1 cellular context compared by ENCODE assay signal in the genomic region with DNA sequence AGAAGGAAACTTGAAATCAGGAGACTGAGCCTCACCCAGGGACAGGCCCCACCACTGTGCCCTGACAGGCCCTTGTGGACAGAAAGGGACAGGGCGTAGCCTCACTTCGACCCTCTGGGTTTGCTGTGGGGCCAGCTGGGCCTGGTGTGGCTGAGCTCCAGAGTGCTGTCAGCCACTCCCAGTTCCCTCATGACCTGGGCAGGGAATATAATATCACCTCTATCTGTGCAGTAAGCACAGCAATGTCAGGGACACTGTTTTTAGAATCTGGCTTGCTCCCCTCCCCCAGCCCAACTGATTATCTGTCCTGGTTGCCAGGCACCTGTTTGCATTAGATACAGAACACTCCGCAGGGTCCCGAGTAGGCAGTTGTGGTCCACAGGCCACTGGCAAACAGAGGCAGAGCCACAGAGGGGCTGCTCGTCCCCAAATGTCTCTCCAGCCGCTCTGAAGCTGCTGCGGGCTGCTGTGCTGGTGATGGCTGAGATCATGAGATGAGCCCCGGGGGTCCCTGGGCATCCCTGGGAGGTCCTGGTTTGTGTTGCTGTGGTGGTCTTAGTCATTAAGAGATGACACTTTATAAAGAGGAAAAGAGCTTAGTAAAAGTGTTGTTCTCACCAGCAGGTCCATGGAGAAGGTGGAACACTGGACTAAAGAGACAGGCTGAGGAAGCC.
TF ChIP-seq lines count a peak whose summit lies in the region.

No MANE protein-coding gene starts in this region.

TF ChIP-seq in GM23338, 12 proteins besides CTCF, POLR2A, EP300 and RAD21 (continued from another document):
- TF ChIP-seq, protein P1, sequence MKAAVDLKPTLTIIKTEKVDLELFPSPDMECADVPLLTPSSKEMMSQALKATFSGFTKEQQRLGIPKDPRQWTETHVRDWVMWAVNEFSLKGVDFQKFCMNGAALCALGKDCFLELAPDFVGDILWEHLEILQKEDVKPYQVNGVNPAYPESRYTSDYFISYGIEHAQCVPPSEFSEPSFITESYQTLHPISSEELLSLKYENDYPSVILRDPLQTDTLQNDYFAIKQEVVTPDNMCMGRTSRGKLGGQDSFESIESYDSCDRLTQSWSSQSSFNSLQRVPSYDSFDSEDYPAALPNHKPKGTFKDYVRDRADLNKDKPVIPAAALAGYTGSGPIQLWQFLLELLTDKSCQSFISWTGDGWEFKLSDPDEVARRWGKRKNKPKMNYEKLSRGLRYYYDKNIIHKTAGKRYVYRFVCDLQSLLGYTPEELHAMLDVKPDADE (IDR thresholded peaks at IDR 0.05), result no peak
- TF ChIP-seq JUNB (IDR thresholded peaks at IDR 0.05; ENCODE audit: unreplicated experiment), result no peak
- no peak for TF ChIP-seq POLR2AphosphoS5 (IDR thresholded peaks at IDR 0.05; ENCODE audit: low read depth)
- TF ChIP-seq, protein P2, sequence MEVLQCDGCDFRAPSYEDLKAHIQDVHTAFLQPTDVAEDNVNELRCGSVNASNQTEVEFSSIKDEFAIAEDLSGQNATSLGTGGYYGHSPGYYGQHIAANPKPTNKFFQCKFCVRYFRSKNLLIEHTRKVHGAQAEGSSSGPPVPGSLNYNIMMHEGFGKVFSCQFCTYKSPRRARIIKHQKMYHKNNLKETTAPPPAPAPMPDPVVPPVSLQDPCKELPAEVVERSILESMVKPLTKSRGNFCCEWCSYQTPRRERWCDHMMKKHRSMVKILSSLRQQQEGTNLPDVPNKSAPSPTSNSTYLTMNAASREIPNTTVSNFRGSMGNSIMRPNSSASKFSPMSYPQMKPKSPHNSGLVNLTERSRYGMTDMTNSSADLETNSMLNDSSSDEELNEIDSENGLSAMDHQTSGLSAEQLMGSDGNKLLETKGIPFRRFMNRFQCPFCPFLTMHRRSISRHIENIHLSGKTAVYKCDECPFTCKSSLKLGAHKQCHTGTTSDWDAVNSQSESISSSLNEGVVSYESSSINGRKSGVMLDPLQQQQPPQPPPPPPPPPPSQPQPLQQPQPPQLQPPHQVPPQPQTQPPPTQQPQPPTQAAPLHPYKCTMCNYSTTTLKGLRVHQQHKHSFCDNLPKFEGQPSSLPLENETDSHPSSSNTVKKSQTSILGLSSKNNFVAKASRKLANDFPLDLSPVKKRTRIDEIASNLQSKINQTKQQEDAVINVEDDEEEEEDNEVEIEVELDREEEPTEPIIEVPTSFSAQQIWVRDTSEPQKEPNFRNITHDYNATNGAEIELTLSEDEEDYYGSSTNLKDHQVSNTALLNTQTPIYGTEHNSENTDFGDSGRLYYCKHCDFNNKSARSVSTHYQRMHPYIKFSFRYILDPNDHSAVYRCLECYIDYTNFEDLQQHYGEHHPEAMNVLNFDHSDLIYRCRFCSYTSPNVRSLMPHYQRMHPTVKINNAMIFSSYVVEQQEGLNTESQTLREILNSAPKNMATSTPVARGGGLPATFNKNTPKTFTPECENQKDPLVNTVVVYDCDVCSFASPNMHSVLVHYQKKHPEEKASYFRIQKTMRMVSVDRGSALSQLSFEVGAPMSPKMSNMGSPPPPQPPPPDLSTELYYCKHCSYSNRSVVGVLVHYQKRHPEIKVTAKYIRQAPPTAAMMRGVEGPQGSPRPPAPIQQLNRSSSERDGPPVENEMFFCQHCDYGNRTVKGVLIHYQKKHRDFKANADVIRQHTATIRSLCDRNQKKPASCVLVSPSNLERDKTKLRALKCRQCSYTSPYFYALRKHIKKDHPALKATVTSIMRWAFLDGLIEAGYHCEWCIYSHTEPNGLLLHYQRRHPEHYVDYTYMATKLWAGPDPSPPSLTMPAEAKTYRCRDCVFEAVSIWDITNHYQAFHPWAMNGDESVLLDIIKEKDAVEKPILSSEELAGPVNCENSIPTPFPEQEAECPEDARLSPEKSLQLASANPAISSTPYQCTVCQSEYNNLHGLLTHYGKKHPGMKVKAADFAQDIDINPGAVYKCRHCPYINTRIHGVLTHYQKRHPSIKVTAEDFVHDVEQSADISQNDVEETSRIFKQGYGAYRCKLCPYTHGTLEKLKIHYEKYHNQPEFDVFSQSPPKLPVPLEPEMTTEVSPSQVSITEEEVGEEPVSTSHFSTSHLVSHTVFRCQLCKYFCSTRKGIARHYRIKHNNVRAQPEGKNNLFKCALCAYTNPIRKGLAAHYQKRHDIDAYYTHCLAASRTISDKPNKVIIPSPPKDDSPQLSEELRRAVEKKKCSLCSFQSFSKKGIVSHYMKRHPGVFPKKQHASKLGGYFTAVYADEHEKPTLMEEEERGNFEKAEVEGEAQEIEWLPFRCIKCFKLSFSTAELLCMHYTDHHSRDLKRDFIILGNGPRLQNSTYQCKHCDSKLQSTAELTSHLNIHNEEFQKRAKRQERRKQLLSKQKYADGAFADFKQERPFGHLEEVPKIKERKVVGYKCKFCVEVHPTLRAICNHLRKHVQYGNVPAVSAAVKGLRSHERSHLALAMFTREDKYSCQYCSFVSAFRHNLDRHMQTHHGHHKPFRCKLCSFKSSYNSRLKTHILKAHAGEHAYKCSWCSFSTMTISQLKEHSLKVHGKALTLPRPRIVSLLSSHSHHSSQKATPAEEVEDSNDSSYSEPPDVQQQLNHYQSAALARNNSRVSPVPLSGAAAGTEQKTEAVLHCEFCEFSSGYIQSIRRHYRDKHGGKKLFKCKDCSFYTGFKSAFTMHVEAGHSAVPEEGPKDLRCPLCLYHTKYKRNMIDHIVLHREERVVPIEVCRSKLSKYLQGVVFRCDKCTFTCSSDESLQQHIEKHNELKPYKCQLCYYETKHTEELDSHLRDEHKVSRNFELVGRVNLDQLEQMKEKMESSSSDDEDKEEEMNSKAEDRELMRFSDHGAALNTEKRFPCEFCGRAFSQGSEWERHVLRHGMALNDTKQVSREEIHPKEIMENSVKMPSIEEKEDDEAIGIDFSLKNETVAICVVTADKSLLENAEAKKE (CRISPR knock-in tag; IDR thresholded peaks at IDR 0.05), result no peak
- no peak for TF ChIP-seq NANOG (IDR thresholded peaks at IDR 0.05; ENCODE audit: borderline replicate concordance)
- no peak for TF ChIP-seq ZNF114 (CRISPR knock-in tag; IDR thresholded peaks at IDR 0.05)
- TF ChIP-seq EZH2phosphoT487 (IDR thresholded peaks at IDR 0.05; ENCODE audit: unreplicated experiment), result no peak
- TF ChIP-seq REST (IDR thresholded peaks at IDR 0.05; ENCODE audit: unreplicated experiment), result no peak
- TF ChIP-seq EZH2 (IDR thresholded peaks at IDR 0.05; ENCODE audit: low read depth, unreplicated experiment), result no peak
